In genomic region chr11:15613799-15614198, GRCh38 we compare ENCODE assay signal across 27 cellular contexts.
"Had no signal": no experiment of that assay in that cellular context is flagged by ENCODE, and none has a peak within 500 bp of the region (broad histone marks: within the 10 kb centered on the region; RNA-seq: fewer than 3 reads in every experiment).

No MANE protein-coding gene starts in this region.

- H3K36me3 Mint-ChIP-seq: immature natural killer cell; natural killer cell treated with Interleukin-12 subunit alpha and Interleukin-12 subunit beta and Interleukin-15 and Interleukin-18, amount 100 ng/mL, for 72 hours; stimulated activated naive B cell treated with anti-CD40 and anti-IgM and Interleukin-4, amounts not matched to agents 10 μg/mL and 1 μg/mL and 100 μg/mL, for 72 hours had no signal

- H3K4me1 ChIP-seq: breast epithelium, lower lobe of right lung, thyroid gland, upper lobe of right lung had no signal

- H3K27me3 ChIP-seq: breast epithelium, gastroesophageal sphincter, stomach, thyroid gland, upper lobe of right lung had no signal

- H3K27ac ChIP-seq: breast epithelium, gastroesophageal sphincter, lower lobe of right lung, stomach, thyroid gland, upper lobe of right lung had no signal

- H3K9me3 ChIP-seq: breast epithelium, gastroesophageal sphincter, lower lobe of right lung, mucosa of descending colon, stomach, thyroid gland, upper lobe of right lung had no signal

- H3K4me3 ChIP-seq: breast epithelium, gastroesophageal sphincter, lower lobe of right lung, mucosa of descending colon, stomach, thyroid gland, upper lobe of right lung had no signal

- DNase-seq: activated CD4-positive, alpha-beta memory T cell treated with anti-CD3 and anti-CD28 coated beads, Interleukin-2, amount 10 ng/mL, durations not matched to agents 7 days and 5 days; activated CD4-positive, alpha-beta T cell treated with anti-CD3 and anti-CD28 coated beads, Interleukin-2, amount 10 ng/mL, durations not matched to agents 7 days and 5 days; activated CD4-positive, CD25-positive, alpha-beta regulatory T cell treated with anti-CD3 and anti-CD28 coated beads, Interleukin-2, amount 50 U/mL, for 72 hours; activated CD8-positive, alpha-beta memory T cell treated with anti-CD3 and anti-CD28 coated beads, Interleukin-2, amount 50 U/mL, for 48 hours; activated gamma-delta T cell treated with Interleukin-2 at 50 U/mL for 16 hours; activated naive CD4-positive, alpha-beta T cell treated with anti-CD3 and anti-CD28 coated beads, Interleukin-2, amount 50 U/mL, for 16 hours; activated naive CD8-positive, alpha-beta T cell treated with anti-CD3 and anti-CD28 coated beads, Interleukin-2, amount 50 U/mL, for 24 hours; activated T-cell treated with anti-CD3 and anti-CD28 coated beads, Interleukin-2, amount 50 U/mL, for 24 hours; effector CD8-positive, alpha-beta T cell; hypothalamus; immature natural killer cell; kidney; lower lobe of right lung; mucosa of descending colon; posterior cingulate gyrus; stimulated activated CD4-positive, alpha-beta T cell treated with anti-CD3 and anti-CD28 coated beads, Interleukin-15, amount 100 ng/mL, for 24 hours; stimulated activated CD4-positive, alpha-beta T cell treated with anti-CD3 and anti-CD28 coated beads, Interleukin-2, amount 100 ng/mL, for 24 hours; stimulated activated naive B cell treated with anti-CD40 and anti-IgM and Interleukin-4, amounts not matched to agents 10 μg/mL and 1 μg/mL and 100 μg/mL, for 72 hours; stomach; SW 1271; T-helper 9 cell; thyroid gland; upper lobe of right lung had no signal

- H3K27ac Mint-ChIP-seq: activated CD4-positive, alpha-beta memory T cell treated with anti-CD3 and anti-CD28 coated beads, Interleukin-2, amount 10 ng/mL, durations not matched to agents 7 days and 5 days; activated CD4-positive, alpha-beta T cell treated with anti-CD3 and anti-CD28 coated beads, Interleukin-2, amount 10 ng/mL, durations not matched to agents 7 days and 5 days; activated naive CD8-positive, alpha-beta T cell treated with anti-CD3 and anti-CD28 coated beads, Interleukin-2, amount 50 U/mL, for 24 hours; activated T-cell treated with anti-CD3 and anti-CD28 coated beads, Interleukin-2, amount 50 U/mL, for 24 hours; immature natural killer cell; natural killer cell treated with Interleukin-12 subunit alpha and Interleukin-12 subunit beta and Interleukin-15 and Interleukin-18, amount 100 ng/mL, for 72 hours; stimulated activated naive B cell treated with anti-CD40 and anti-IgM and Interleukin-4, amounts not matched to agents 10 μg/mL and 1 μg/mL and 100 μg/mL, for 72 hours; T-helper 1 cell treated with Interleukin-12 subunit alpha and Interleukin-12 subunit beta and Interleukin-4 antibody, amounts not matched to agents 30 μg/mL and 1 μg/mL, for 36 hours had no signal

- H3K36me3 ChIP-seq: breast epithelium, gastroesophageal sphincter, lower lobe of right lung, stomach, thyroid gland, upper lobe of right lung had no signal

- ATAC-seq: activated naive CD8-positive, alpha-beta T cell treated with anti-CD3 and anti-CD28 coated beads, Interleukin-2, amount 50 U/mL, for 24 hours; gastroesophageal sphincter; lower lobe of right lung; mucosa of descending colon; natural killer cell treated with Interleukin-12 subunit alpha and Interleukin-12 subunit beta and Interleukin-15 and Interleukin-18, amount 100 ng/mL, for 72 hours; stimulated activated naive B cell treated with anti-CD40 and anti-IgM and Interleukin-4, amounts not matched to agents 10 μg/mL and 1 μg/mL and 100 μg/mL, for 72 hours; upper lobe of right lung had no signal

- H3K9me3 Mint-ChIP-seq: activated CD4-positive, alpha-beta memory T cell treated with anti-CD3 and anti-CD28 coated beads, Interleukin-2, amount 10 ng/mL, durations not matched to agents 7 days and 5 days; activated CD4-positive, alpha-beta T cell treated with anti-CD3 and anti-CD28 coated beads, Interleukin-2, amount 10 ng/mL, durations not matched to agents 7 days and 5 days; activated naive CD8-positive, alpha-beta T cell treated with anti-CD3 and anti-CD28 coated beads, Interleukin-2, amount 50 U/mL, for 24 hours; activated T-cell treated with anti-CD3 and anti-CD28 coated beads, Interleukin-2, amount 50 U/mL, for 24 hours; T-helper 1 cell treated with Interleukin-12 subunit alpha and Interleukin-12 subunit beta and Interleukin-4 antibody, amounts not matched to agents 30 μg/mL and 1 μg/mL, for 36 hours had no signal
